In genomic region chr2:232349946-232350635, GRCh38 we compare ENCODE assay signal across 28 cellular contexts. TPM values are rescaled to one million over a fixed set of nuclear protein-coding genes. Genes with fewer than 3 reads are reported as not detected.
A peak's percentile ranks its signal among the peaks of the same experiment; 100 is the strongest.
DNase-seq lines count a peak whose midpoint lies in the region; ATAC-seq lines count a peak whose summit lies in the region.
"Had no signal": no experiment of that assay in that cellular context is flagged by ENCODE, and none has a peak within 500 bp of the region (broad histone marks: within the 10 kb centered on the region; RNA-seq: fewer than 3 reads in every experiment).

No MANE protein-coding gene starts in this region.

- intact Hi-C loops in Right ventricle myocardium superior (cut with DNase I) (no loop called here), cardiac septum (cut with DNase I) (no loop called here)

- H3K36me3 ChIP-seq in neuronal stem cell (replicated peaks in 1 of 2; ENCODE audit: control insufficient read depth in 2 of 2, insufficient read depth in 2 of 2, low read length in 2 of 2): no peaks in the 10 kb centered on the region
- H3K36me3 ChIP-seq: right lobe of liver, stomach, tibial nerve had no signal

- peaks cover 6% of the 10 kb centered on the region for H3K4me1 Mint-ChIP-seq in activated naive CD8-positive, alpha-beta T cell treated with anti-CD3 and anti-CD28 coated beads, Interleukin-2, amount 10 ng/mL, durations not matched to agents 7 days and 5 days
- H3K4me1 Mint-ChIP-seq: nephron progenitor cell had no signal

- H3K79me1 ChIP-seq in neuronal stem cell (ENCODE audit: low read depth, low read length): no peaks in the 10 kb centered on the region

- no peak overlapping the region for H3K27ac Mint-ChIP-seq in activated naive CD8-positive, alpha-beta T cell treated with anti-CD3 and anti-CD28 coated beads, Interleukin-2, amount 10 ng/mL, durations not matched to agents 7 days and 5 days
- H3K27ac Mint-ChIP-seq: activated T-helper 2 cell treated with anti-CD3 and anti-CD28 coated beads, Interferon-gamma antibody, Interleukin-2, Interleukin-4, amounts not matched to agents 10 μg/mL and 5 μg/mL and 100 μg/mL, durations not matched to agents 14 hours and 24 hours and 36 hours; CD4-positive, alpha-beta memory T cell; nephron progenitor cell; T-helper 2 cell treated with Interferon-gamma antibody and Interleukin-4, amounts not matched to agents 5 μg/mL and 100 μg/mL, for 36 hours had no signal

- peak overlapping the region; percentile 84 for H2AK5ac ChIP-seq in neuronal stem cell (ENCODE audit: low read depth, low read length)

- H2BK5ac ChIP-seq in neuronal stem cell (ENCODE audit: low read length): no peak overlapping the region

- ATAC-seq in Right ventricle myocardium superior (ENCODE audit: poor library complexity) (no peak), GM18907 (IDR thresholded peaks at IDR 0.05; ENCODE audit: unreplicated experiment) (no peak)
- ATAC-seq in activated naive CD8-positive, alpha-beta T cell treated with anti-CD3 and anti-CD28 coated beads, Interleukin-2, amount 10 ng/mL, durations not matched to agents 7 days and 5 days (ENCODE audit: low read depth): no peak
- ATAC-seq: SK-N-SH treated with all-trans-retinoic acid at 6 μM for 48 hours had no signal

- no peak overlapping the region for H3K4me3 Mint-ChIP-seq in activated naive CD8-positive, alpha-beta T cell treated with anti-CD3 and anti-CD28 coated beads, Interleukin-2, amount 10 ng/mL, durations not matched to agents 7 days and 5 days
- H3K4me3 Mint-ChIP-seq: CD4-positive, alpha-beta memory T cell; nephron progenitor cell; T-helper 2 cell treated with Interferon-gamma antibody and Interleukin-4, amounts not matched to agents 5 μg/mL and 100 μg/mL, for 36 hours had no signal

- peak overlapping the region; percentile 8 for H3K23ac ChIP-seq in neuronal stem cell (ENCODE audit: low read depth, low read length, poor library complexity)

- DNase-seq in Right ventricle myocardium superior (peak; percentile 24), cardiac septum (ENCODE audit: low spot score) (no peak), neuronal stem cell (ENCODE audit: low spot score) (no peak), AG20443 (ENCODE audit: low spot score) (no peak)
- peak; percentile 28 for DNase-seq in activated naive CD8-positive, alpha-beta T cell treated with anti-CD3 and anti-CD28 coated beads, Interleukin-2, amount 10 ng/mL, durations not matched to agents 7 days and 5 days
- no peak for DNase-seq in activated CD8-positive, alpha-beta memory T cell treated with anti-CD3 and anti-CD28 coated beads, Interleukin-2, amount 50 U/mL, for 48 hours
- DNase-seq: CD4-positive, alpha-beta memory T cell; effector CD8-positive, alpha-beta T cell; erythroblast; GDM1; GOT3; KBM-7; MM.1S; NCI-H146; NCI-H69; RPMI8226; stomach had no signal

- H3K18ac ChIP-seq in neuronal stem cell (ENCODE audit: low read length): peak overlapping the region; percentile 65

- no peaks in the 10 kb centered on the region for H3K9me3 Mint-ChIP-seq in activated naive CD8-positive, alpha-beta T cell treated with anti-CD3 and anti-CD28 coated beads, Interleukin-2, amount 10 ng/mL, durations not matched to agents 7 days and 5 days
- H3K9me3 Mint-ChIP-seq: activated T-helper 2 cell treated with anti-CD3 and anti-CD28 coated beads, Interferon-gamma antibody, Interleukin-2, Interleukin-4, amounts not matched to agents 10 μg/mL and 5 μg/mL and 100 μg/mL, durations not matched to agents 14 hours and 24 hours and 36 hours; T-helper 2 cell treated with Interferon-gamma antibody and Interleukin-4, amounts not matched to agents 5 μg/mL and 100 μg/mL, for 36 hours had no signal

- no peaks in the 10 kb centered on the region for H3K36me3 Mint-ChIP-seq in activated naive CD8-positive, alpha-beta T cell treated with anti-CD3 and anti-CD28 coated beads, Interleukin-2, amount 10 ng/mL, durations not matched to agents 7 days and 5 days
- H3K36me3 Mint-ChIP-seq: CD4-positive, alpha-beta memory T cell had no signal

- peak overlapping the region; percentile 30 for H3K9ac ChIP-seq in neuronal stem cell (ENCODE audit: low read depth, low read length, poor library complexity)
- H3K9ac ChIP-seq: parathyroid adenoma had no signal

- H3K4ac ChIP-seq in neuronal stem cell (ENCODE audit: low read length): no peak overlapping the region

- H2BK120ac ChIP-seq in neuronal stem cell (ENCODE audit: low read depth, low read length): no peak overlapping the region

- H3K9me3 ChIP-seq in neuronal stem cell (replicated peaks in 1 of 2; ENCODE audit: control insufficient read depth in 2 of 2, insufficient read depth in 1 of 2, low read depth in 1 of 2, low read length in 2 of 2): peaks cover 0 to 6% of the 10 kb centered on the region in 2 donors
- H3K9me3 ChIP-seq: right lobe of liver had no signal

- H3K4me1 ChIP-seq in neuronal stem cell (ENCODE audit: control insufficient read depth in 2 of 2, insufficient read depth in 1 of 2, low read depth in 1 of 2, low read length in 2 of 2): no peaks in the 10 kb centered on the region

- peak overlapping the region; percentile 65 for H4K91ac ChIP-seq in neuronal stem cell (ENCODE audit: low read depth, low read length, poor library complexity)

- H3K4me3 ChIP-seq in neuronal stem cell (ENCODE audit: low read length in 2 of 2): peak overlapping the region in 1 of 2 donors; percentile 8
- H3K4me3 ChIP-seq: right lobe of liver, tibial nerve had no signal

- POLR2A ChIA-PET in activated naive CD8-positive, alpha-beta T cell treated with anti-CD3 and anti-CD28 coated beads, Interleukin-2, amount 10 ng/mL, durations not matched to agents 7 days and 5 days (lab: Charles Lee): no interaction called here

- H3K27me3 ChIP-seq in neuronal stem cell (ENCODE audit: control insufficient read depth in 3 of 3, insufficient read depth in 3 of 3, low read depth in 1 of 3, low read length in 3 of 3): peaks cover 0 to 24% (median 0%) of the 10 kb centered on the region in 3 experiments

- no peak overlapping the region for H3K27ac ChIP-seq in neuronal stem cell (replicated peaks; ENCODE audit: low read length)
- H3K27ac ChIP-seq: parathyroid adenoma, right lobe of liver, stomach, tibial nerve had no signal

- peaks cover 31% of the 10 kb centered on the region for H3K27me3 Mint-ChIP-seq in activated naive CD8-positive, alpha-beta T cell treated with anti-CD3 and anti-CD28 coated beads, Interleukin-2, amount 10 ng/mL, durations not matched to agents 7 days and 5 days

- H3K14ac ChIP-seq in neuronal stem cell (ENCODE audit: low read length): no peak overlapping the region

- H2AFZ ChIP-seq in neuronal stem cell (ENCODE audit: low read length): no peak overlapping the region

- no peak overlapping the region for H4K8ac ChIP-seq in neuronal stem cell (ENCODE audit: low read depth, low read length)

- H3K4me2 ChIP-seq in neuronal stem cell (ENCODE audit: insufficient read depth, low read length, poor library complexity, severe bottlenecking): no peak overlapping the region

- no peak overlapping the region for H2BK12ac ChIP-seq in neuronal stem cell (ENCODE audit: low read length)

- no peak overlapping the region for H2BK15ac ChIP-seq in neuronal stem cell (ENCODE audit: low read length)

- WGBS in neuronal stem cell (ENCODE audit: extremely low coverage in 2 of 2, insufficient read length in 2 of 2, insufficient replicate concordance in 1 of 2), 2 donors: no CpG with 5 or more reads among the region's 14 CpGs

RNA-seq across cellular contexts. Expression of gene ALPP, which starts 28.5 kb away (rescaled TPM):
- total RNA-seq in Right ventricle myocardium superior (not detected), cardiac septum (not detected)
- not detected for total RNA-seq in activated naive CD8-positive, alpha-beta T cell treated with anti-CD3 and anti-CD28 coated beads, Interleukin-2, amount 10 ng/mL, durations not matched to agents 7 days and 5 days
- not detected for polyA plus RNA-seq in neuronal stem cell (2013, experiment 1 of 2)
- polyA plus RNA-seq in neuronal stem cell (2013, experiment 2 of 2): not detected
- total RNA-seq: activated T-helper 2 cell treated with anti-CD3 and anti-CD28 coated beads, Interferon-gamma antibody, Interleukin-2, Interleukin-4, amounts not matched to agents 10 μg/mL and 5 μg/mL and 100 μg/mL, durations not matched to agents 14 hours and 24 hours and 36 hours; CD4-positive, alpha-beta memory T cell; fibroblast of villous mesenchyme; HT1080; right lobe of liver; stomach; tibial nerve had no signal
- polyA plus RNA-seq: CD4-positive, alpha-beta memory T cell; stomach had no signal

RNA-seq across cellular contexts. Expression of gene ALPG, which starts 56.6 kb away (rescaled TPM):
- not detected for total RNA-seq in Right ventricle myocardium superior
- total RNA-seq in cardiac septum: not detected
- total RNA-seq in activated naive CD8-positive, alpha-beta T cell treated with anti-CD3 and anti-CD28 coated beads, Interleukin-2, amount 10 ng/mL, durations not matched to agents 7 days and 5 days: not detected
- not detected for polyA plus RNA-seq in neuronal stem cell (2013, experiment 1 of 2)
- polyA plus RNA-seq in neuronal stem cell (2013, experiment 2 of 2): not detected
- total RNA-seq: activated T-helper 2 cell treated with anti-CD3 and anti-CD28 coated beads, Interferon-gamma antibody, Interleukin-2, Interleukin-4, amounts not matched to agents 10 μg/mL and 5 μg/mL and 100 μg/mL, durations not matched to agents 14 hours and 24 hours and 36 hours; CD4-positive, alpha-beta memory T cell; fibroblast of villous mesenchyme; HT1080; left lobe of liver; right lobe of liver; stomach; tibial nerve had no signal
- polyA plus RNA-seq: CD4-positive, alpha-beta memory T cell; stomach had no signal

Comparison
In these comparisons a context has a peak if more than half of its experiments do, and no peak if none do; other contexts are left out.
1. DNase-seq: peak in Right ventricle myocardium superior (single experiment) and activated naive CD8-positive, alpha-beta T cell treated with anti-CD3 and anti-CD28 coated beads, Interleukin-2, amount 10 ng/mL, durations not matched to agents 7 days and 5 days (single experiment); none in cardiac septum (single experiment), neuronal stem cell (single experiment), activated CD8-positive, alpha-beta memory T cell treated with anti-CD3 and anti-CD28 coated beads, Interleukin-2, amount 50 U/mL, for 48 hours (single experiment) and AG20443 (single experiment).